29 cellular contexts compared by ENCODE assay signal in genomic region chr12:80704430-80704829, GRCh38. TPM values are rescaled to one million over a fixed set of nuclear protein-coding genes. Genes with fewer than 3 reads are reported as not detected.
"Had no signal": no experiment of that assay in that cellular context is flagged by ENCODE, and none has a peak within 500 bp of the region (broad histone marks: within the 10 kb centered on the region; RNA-seq: fewer than 3 reads in every experiment).

No MANE protein-coding gene starts in this region.

- H3K4me3 Mint-ChIP-seq: endodermal cell; immature natural killer cell; naive thymus-derived CD4-positive, alpha-beta T cell; nephron progenitor cell; stimulated activated memory B cell treated with anti-CD40 and anti-IgM and Interleukin-4, amounts not matched to agents 10 μg/mL and 1 μg/mL and 100 μg/mL, for 72 hours; stimulated activated naive CD8-positive, alpha-beta T cell treated with anti-CD3 and anti-CD28 coated beads, Interleukin-15, Interleukin-2, amounts not matched to agents 100 ng/mL and 50 ng/mL, for 24 hours had no signal

- H3K36me3 ChIP-seq: left ventricle myocardium inferior, sigmoid colon, spleen, tibial artery, upper lobe of left lung, uterus had no signal

- DNase-seq: effector CD4-positive, alpha-beta T cell; endodermal cell; immature natural killer cell; kidney; left cardiac atrium; left ventricle myocardium inferior; mesenchymal stem cell; midbrain; naive thymus-derived CD4-positive, alpha-beta T cell; nephron progenitor cell; sigmoid colon; spleen; stimulated activated CD4-positive, alpha-beta T cell treated with anti-CD3 and anti-CD28 coated beads, Interleukin-15, amount 100 ng/mL, for 24 hours; stimulated activated CD4-positive, alpha-beta T cell treated with anti-CD3 and anti-CD28 coated beads, Interleukin-1b, Interleukin-23, amount 100 ng/mL, for 48 hours; stimulated activated CD4-positive, alpha-beta T cell treated with anti-CD3 and anti-CD28 coated beads, Interleukin-4, amount 100 ng/mL, for 24 hours; tibial artery; upper lobe of left lung; uterus had no signal

- FAIRE-seq: kidney had no signal

- H3K36me3 Mint-ChIP-seq: stimulated activated memory B cell treated with anti-CD40 and anti-IgM and Interleukin-4, amounts not matched to agents 10 μg/mL and 1 μg/mL and 100 μg/mL, for 72 hours had no signal

- H3K27ac Mint-ChIP-seq: endodermal cell; immature natural killer cell; naive thymus-derived CD4-positive, alpha-beta T cell; nephron progenitor cell; stimulated activated memory B cell treated with anti-CD40 and anti-IgM and Interleukin-4, amounts not matched to agents 10 μg/mL and 1 μg/mL and 100 μg/mL, for 72 hours; stimulated activated naive CD8-positive, alpha-beta T cell treated with anti-CD3 and anti-CD28 coated beads, Interleukin-15, Interleukin-2, amounts not matched to agents 100 ng/mL and 50 ng/mL, for 24 hours had no signal

- H3K4me1 ChIP-seq: tibial artery, uterus had no signal

- H3K27ac ChIP-seq: coronary artery, left ventricle myocardium inferior, sigmoid colon, spleen, tibial artery, upper lobe of left lung, uterus had no signal

- H3K4me1 Mint-ChIP-seq: immature natural killer cell had no signal

- H3K4me3 ChIP-seq: coronary artery, left ventricle myocardium inferior, lung, sigmoid colon, spleen, tibial artery, upper lobe of left lung, uterus had no signal

- H3K27me3 ChIP-seq: uterus had no signal

- H3K9me3 ChIP-seq: left ventricle myocardium inferior, sigmoid colon, spleen, tibial artery, upper lobe of left lung, uterus had no signal

- H3K9me3 Mint-ChIP-seq: endodermal cell; nephron progenitor cell; stimulated activated memory B cell treated with anti-CD40 and anti-IgM and Interleukin-4, amounts not matched to agents 10 μg/mL and 1 μg/mL and 100 μg/mL, for 72 hours had no signal

RNA-seq across cellular contexts. Expression of gene MYF6, which starts 3.0 kb away (rescaled TPM):
- total RNA-seq: chondrocyte; dermis microvascular lymphatic vessel endothelial cell; esophagus mucosa; fibroblast of villous mesenchyme; kidney; left cardiac atrium; left ventricle myocardium inferior; lung; naive thymus-derived CD4-positive, alpha-beta T cell; pulmonary artery endothelial cell; sigmoid colon; spleen; upper lobe of left lung; uterus had no signal

RNA-seq across cellular contexts. Expression of gene MYF5, which starts 12.3 kb away (rescaled TPM):
- total RNA-seq: chondrocyte; dermis microvascular lymphatic vessel endothelial cell; endodermal cell; esophagus mucosa; fibroblast of villous mesenchyme; kidney; left cardiac atrium; left ventricle myocardium inferior; lung; naive thymus-derived CD4-positive, alpha-beta T cell; omental fat pad; pulmonary artery endothelial cell; sigmoid colon; spleen; temporal lobe; upper lobe of left lung; uterus had no signal
